1 cellular context compared by ENCODE assay signal in the genomic region with DNA sequence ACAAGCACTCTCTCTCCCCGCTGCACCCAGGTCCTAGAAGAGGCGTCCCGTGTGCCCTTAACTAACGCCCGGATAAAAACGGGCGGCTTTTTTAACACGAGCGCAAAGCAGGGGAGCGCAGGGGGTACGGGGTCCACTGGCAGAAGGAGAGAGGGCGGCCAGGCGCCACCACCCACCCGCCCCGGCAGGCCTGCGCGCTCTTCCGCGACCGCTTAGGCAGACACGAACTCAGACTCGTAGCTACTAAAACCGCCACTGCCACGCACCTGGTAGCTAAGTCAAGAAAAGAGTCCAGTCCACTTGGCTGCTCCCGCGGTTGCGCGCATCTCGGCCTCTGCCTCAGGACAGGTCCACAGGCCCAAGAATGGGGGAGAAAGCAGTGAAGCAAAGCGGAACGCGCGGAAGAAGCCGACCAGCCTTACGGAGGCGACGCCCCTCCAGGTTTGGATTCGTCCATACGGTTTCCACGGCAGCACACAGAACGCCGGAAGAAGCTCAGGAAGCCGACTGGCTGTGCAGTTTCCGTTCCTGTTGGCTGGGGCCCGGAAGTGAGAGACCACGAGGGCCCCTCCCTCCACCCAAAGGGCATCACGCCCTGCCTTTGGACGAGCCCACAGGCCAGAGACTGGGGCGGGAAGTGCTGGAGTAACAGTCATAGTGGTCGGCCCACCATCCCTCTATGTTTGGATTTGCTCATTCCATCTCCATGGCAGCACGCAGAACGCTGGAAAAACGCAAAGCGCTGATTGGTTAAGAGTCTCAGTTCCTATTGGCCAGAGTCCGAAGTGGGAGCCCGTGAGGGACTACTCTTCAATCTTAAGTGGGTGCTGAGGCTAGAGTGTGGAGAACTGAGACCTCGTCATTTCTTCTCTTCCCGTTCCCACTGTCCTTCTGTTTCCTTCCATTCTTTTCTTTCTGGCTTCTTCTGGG.
A peak's percentile ranks its signal among the peaks of the same experiment; 100 is the strongest.
TF ChIP-seq lines count a peak whose summit lies in the region.

Gene ULK4, minus strand, starts transcription at position 354 of the 930 bp plus-strand sequence. CDS start 7,344 bp downstream, outside the sequence.

TF ChIP-seq in SK-N-SH, 30 proteins besides CTCF, POLR2A, EP300 and RAD21 (continued from another document):
- TF ChIP-seq USF1 (IDR thresholded peaks at IDR 0.05; ENCODE audit: borderline replicate concordance, low read depth) (peak; percentile 69; the same call in 1 of the 2 replicates), USF2 (IDR thresholded peaks at IDR 0.05; ENCODE audit: borderline replicate concordance, low read depth, low read length) (no peak; the same call in 1 of the 2 replicates), ELF1 (IDR thresholded peaks at IDR 0.05) (peak; percentile 100), MAX (IDR thresholded peaks at IDR 0.05; ENCODE audit: low read depth) (peak; percentile 89), TCF12 (IDR thresholded peaks at IDR 0.05) (no peak), MEF2A (IDR thresholded peaks at IDR 0.05; ENCODE audit: borderline replicate concordance, low read depth) (no peak), FOXM1 (IDR thresholded peaks at IDR 0.05; ENCODE audit: low read depth) (no peak), NRF1 (IDR thresholded peaks at IDR 0.05; ENCODE audit: low read depth, low read length) (peak; percentile 54), RXRA (IDR thresholded peaks at IDR 0.05; ENCODE audit: borderline replicate concordance, low read depth) (no peak), NFIC (IDR thresholded peaks at IDR 0.05; ENCODE audit: borderline replicate concordance) (no peak), FOXJ3 (CRISPR knock-in tag; IDR thresholded peaks at IDR 0.05) (no peak), TEAD4 (IDR thresholded peaks at IDR 0.05; ENCODE audit: borderline replicate concordance, insufficient read depth) (no peak), YY1 (IDR thresholded peaks at IDR 0.05; ENCODE audit: low read depth) (peak; percentile 6; the same call in 1 of the 2 replicates), EZH2phosphoT487 (IDR thresholded peaks at IDR 0.05; ENCODE audit: borderline replicate concordance, low read depth) (no peak), CHD2 (IDR thresholded peaks at IDR 0.05; ENCODE audit: low read length, partially characterized antibody) (peak; percentile 69)
- TF ChIP-seq, protein P1, sequence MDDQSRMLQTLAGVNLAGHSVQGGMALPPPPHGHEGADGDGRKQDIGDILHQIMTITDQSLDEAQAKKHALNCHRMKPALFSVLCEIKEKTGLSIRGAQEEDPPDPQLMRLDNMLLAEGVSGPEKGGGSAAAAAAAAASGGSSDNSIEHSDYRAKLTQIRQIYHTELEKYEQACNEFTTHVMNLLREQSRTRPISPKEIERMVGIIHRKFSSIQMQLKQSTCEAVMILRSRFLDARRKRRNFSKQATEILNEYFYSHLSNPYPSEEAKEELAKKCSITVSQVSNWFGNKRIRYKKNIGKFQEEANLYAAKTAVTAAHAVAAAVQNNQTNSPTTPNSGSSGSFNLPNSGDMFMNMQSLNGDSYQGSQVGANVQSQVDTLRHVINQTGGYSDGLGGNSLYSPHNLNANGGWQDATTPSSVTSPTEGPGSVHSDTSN (IDR thresholded peaks at IDR 0.05) = peak; percentile 8; the same call in 1 of the 2 replicates
- TF ChIP-seq, protein P2, sequence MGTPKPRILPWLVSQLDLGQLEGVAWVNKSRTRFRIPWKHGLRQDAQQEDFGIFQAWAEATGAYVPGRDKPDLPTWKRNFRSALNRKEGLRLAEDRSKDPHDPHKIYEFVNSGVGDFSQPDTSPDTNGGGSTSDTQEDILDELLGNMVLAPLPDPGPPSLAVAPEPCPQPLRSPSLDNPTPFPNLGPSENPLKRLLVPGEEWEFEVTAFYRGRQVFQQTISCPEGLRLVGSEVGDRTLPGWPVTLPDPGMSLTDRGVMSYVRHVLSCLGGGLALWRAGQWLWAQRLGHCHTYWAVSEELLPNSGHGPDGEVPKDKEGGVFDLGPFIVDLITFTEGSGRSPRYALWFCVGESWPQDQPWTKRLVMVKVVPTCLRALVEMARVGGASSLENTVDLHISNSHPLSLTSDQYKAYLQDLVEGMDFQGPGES (IDR thresholded peaks at IDR 0.05; ENCODE audit: low read depth, low read length) = no peak
